In the genomic region with DNA sequence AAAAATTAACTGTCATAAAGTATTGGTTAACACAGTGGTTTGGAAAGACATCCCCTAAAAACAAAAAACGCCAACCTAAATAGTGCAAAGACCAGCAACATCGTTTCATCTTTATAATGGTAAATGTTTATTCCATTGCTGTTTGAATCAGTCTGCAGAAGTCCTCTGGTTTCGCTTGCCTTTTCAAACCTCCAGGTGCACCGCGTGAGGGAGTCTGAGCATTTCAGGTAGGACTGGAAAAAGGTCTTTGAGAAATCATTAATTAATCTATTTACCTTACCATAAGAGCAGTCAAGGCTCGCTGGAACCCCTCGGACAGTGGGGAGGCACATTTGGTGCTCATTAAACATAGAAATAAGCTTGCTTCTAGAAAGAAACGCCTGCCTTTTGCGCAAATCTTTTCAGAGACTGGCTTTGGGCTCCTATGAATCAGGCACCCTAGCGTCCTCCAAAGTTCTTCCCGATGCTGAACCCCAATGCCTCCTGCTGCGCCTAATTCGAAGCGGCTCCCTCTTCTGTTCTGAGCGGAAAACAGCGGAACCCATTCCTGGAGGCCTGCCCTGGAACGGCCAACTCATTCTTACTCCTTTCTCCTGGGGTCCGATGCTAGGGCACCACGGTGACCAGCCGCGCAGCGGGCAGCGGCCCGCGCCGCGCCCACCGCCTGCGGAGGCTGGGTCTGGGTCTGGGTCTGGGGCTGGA, we compare ENCODE assay signal across 8 cellular contexts. TPM values are rescaled to one million over a fixed set of nuclear protein-coding genes. Genes with fewer than 3 reads are reported as not detected.
DNase-seq lines count a peak whose midpoint lies in the region; ATAC-seq and TF ChIP-seq lines count a peak whose summit lies in the region.

No MANE protein-coding gene starts in this region.

- H3K4me3 ChIP-seq in A673 (ENCODE audit: low read depth, low read length, poor library complexity, severe bottlenecking) = peak overlapping the region; percentile 26

- TF ChIP-seq CTCF in A673 (conservative IDR thresholded peaks at IDR 0.05; ENCODE audit: low read depth, low read length) = no peak
- peak; percentile 17 for TF ChIP-seq CTCF in GM13977 (IDR thresholded peaks at IDR 0.05; ENCODE audit: extremely low read depth, insufficient read depth, missing control alignments)

- H3K9me3 Mint-ChIP-seq in activated naive CD8-positive, alpha-beta T cell treated with anti-CD3 and anti-CD28 coated beads, Interleukin-2, amount 50 U/mL, for 24 hours = peaks cover 17% of the 10 kb centered on the region

- no peak overlapping the region for H3K27ac ChIP-seq in A673 (ENCODE audit: low read depth, low read length, poor library complexity, severe bottlenecking)

- POLR2A ChIA-PET in A673 (lab: Charles Lee; ENCODE audit: low non-redundant PET) = no interaction called here

- peaks cover 55% of the 10 kb centered on the region for H3K27me3 Mint-ChIP-seq in activated naive CD8-positive, alpha-beta T cell treated with anti-CD3 and anti-CD28 coated beads, Interleukin-2, amount 50 U/mL, for 24 hours

- no peak for ATAC-seq in activated naive CD8-positive, alpha-beta T cell treated with anti-CD3 and anti-CD28 coated beads, Interleukin-2, amount 50 U/mL, for 24 hours
- no peak for ATAC-seq in HG02571 (IDR thresholded peaks at IDR 0.05; ENCODE audit: unreplicated experiment)

- CTCF ChIA-PET in A673 (lab: Charles Lee) = interaction anchor here (0.6 to 0.9 kb wide), 3 partner anchors 18 to 167 kb away, joined by 3 to 6 read pairs (median 3); no protein-coding TSS in a partner anchor

- peaks cover 5% of the 10 kb centered on the region for H3K4me1 ChIP-seq in A673 (ENCODE audit: insufficient read depth, low read length, poor library complexity, severe bottlenecking)

- H3K4me3 Mint-ChIP-seq in activated naive CD8-positive, alpha-beta T cell treated with anti-CD3 and anti-CD28 coated beads, Interleukin-2, amount 50 U/mL, for 24 hours = peak overlapping the region; percentile 34

- H3K27me3 ChIP-seq in A673 (replicated peaks; ENCODE audit: insufficient read depth, low read depth, low read length, poor library complexity) = peaks cover 49% of the 10 kb centered on the region

- H3K36me3 ChIP-seq in A673 (ENCODE audit: insufficient read depth, low read length, poor library complexity, severe bottlenecking) = no peaks in the 10 kb centered on the region

- in situ Hi-C loops in GM13977 (cut with MboI; ENCODE audit: low pct_unique_long_range_greater_than_20kb, low sequenced_read_pairs, unreplicated experiment) = loop anchor here (25.0 kb wide), 1 partner anchor 543 kb away; no protein-coding TSS in a partner anchor

- no peaks in the 10 kb centered on the region for H3K9me3 ChIP-seq in A673 (ENCODE audit: low read depth, low read length, poor library complexity, severe bottlenecking)

- no TSS peak for BruUV-seq in A673 (replicated peaks; lab: Mats Ljungman, UMichigan)

- DNase-seq in A673 (ENCODE audit: low spot score) (peak; percentile 32), GM13977 (ENCODE audit: low spot score) (no peak), iris pigment epithelial cell (ENCODE audit: low read depth) (peak; percentile 30), posterior vena cava (ENCODE audit: low spot score) (no peak), HUDEP-2 (lab: John Stamatoyannopoulos, UW; ENCODE audit: unreplicated experiment in 76 of 76) (no peak)
- no peak for DNase-seq in activated naive CD8-positive, alpha-beta T cell treated with anti-CD3 and anti-CD28 coated beads, Interleukin-2, amount 50 U/mL, for 24 hours
- DNase-seq in stimulated activated naive CD4-positive, alpha-beta T cell (lab: John Stamatoyannopoulos, UW) = no peak

- no peak overlapping the region for H3K27ac Mint-ChIP-seq in activated naive CD8-positive, alpha-beta T cell treated with anti-CD3 and anti-CD28 coated beads, Interleukin-2, amount 50 U/mL, for 24 hours

- H3K4me1 Mint-ChIP-seq in activated naive CD8-positive, alpha-beta T cell treated with anti-CD3 and anti-CD28 coated beads, Interleukin-2, amount 50 U/mL, for 24 hours = peaks cover 7% of the 10 kb centered on the region

- intact Hi-C loops in A673 (cut with micrococcal nuclease; ENCODE audit: unreplicated experiment) = no loop called here
- intact Hi-C loops in posterior vena cava (cut with DNase I) = no loop called here

- H3K36me3 Mint-ChIP-seq in activated naive CD8-positive, alpha-beta T cell treated with anti-CD3 and anti-CD28 coated beads, Interleukin-2, amount 50 U/mL, for 24 hours (ENCODE audit: low read depth) = no peaks in the 10 kb centered on the region

RNA-seq across cellular contexts. Expression of gene MTUS2, which starts 0.9 kb away (rescaled TPM):
- total RNA-seq in A673 (2021) (0.11 and 0.44 TPM in 2 replicates), posterior vena cava (under 1 TPM; 0.69 to 0.71 TPM)

Comparison
In these comparisons a context has a peak if more than half of its experiments do, and no peak if none do; other contexts are left out.
1. DNase-seq: peak in A673 (single experiment) and iris pigment epithelial cell (single experiment); none in GM13977 (single experiment), activated naive CD8-positive, alpha-beta T cell treated with anti-CD3 and anti-CD28 coated beads, Interleukin-2, amount 50 U/mL, for 24 hours (single experiment), posterior vena cava (single experiment), stimulated activated naive CD4-positive, alpha-beta T cell (0 of 6) and HUDEP-2 (0 of 76).